8 cellular contexts compared by ENCODE assay signal in the genomic region with DNA sequence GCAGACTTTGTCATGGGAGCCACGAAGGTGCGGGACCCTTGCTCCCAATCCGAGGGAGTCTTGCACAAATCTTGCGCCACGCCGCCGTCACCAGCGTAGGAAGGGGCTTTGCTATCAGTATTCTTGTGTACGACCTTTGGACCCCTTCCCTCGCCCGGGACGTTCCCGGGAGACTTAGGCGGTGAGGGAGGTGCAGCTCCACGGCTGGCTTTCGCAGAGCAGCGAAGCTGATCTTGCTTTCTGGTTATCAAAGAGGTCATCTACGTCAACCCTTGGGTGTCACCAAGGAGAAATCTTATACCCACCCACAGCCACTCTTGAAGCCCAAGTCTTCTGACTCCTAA. TPM values are rescaled to one million over a fixed set of nuclear protein-coding genes. Genes with fewer than 3 reads are reported as not detected.
DNase-seq lines count a peak whose midpoint lies in the region; ATAC-seq and TF ChIP-seq lines count a peak whose summit lies in the region.

No MANE protein-coding gene starts in this region.

- no peak for TF ChIP-seq CTCF in SU-DHL-6 (IDR thresholded peaks at IDR 0.05; ENCODE audit: insufficient read depth, low read length, poor library complexity, severe bottlenecking)
- no peak for TF ChIP-seq CTCF in fibroblast of lung (conservative IDR thresholded peaks at IDR 0.05 in 1 of 2, IDR thresholded peaks at IDR 0.05 in 1 of 2; ENCODE audit: low read depth in 1 of 2, low read length in 2 of 2)
- TF ChIP-seq CTCF in ovary (IDR thresholded peaks at IDR 0.05): no peak

- DNase-seq in SIG-M5 treated with dmso at 0.1 percent for 504 hours (lab: John Stamatoyannopoulos, UW; ENCODE audit: unreplicated experiment) (peak; percentile 34), SIG-M5 (lab: John Stamatoyannopoulos, UW) (no peak), fibroblast of lung (ENCODE audit: low read depth in 2 of 2) (no peak), ovary (no peak), OCI-M1 (lab: John Stamatoyannopoulos, UW) (no peak)

- H3F3A ChIP-seq in SU-DHL-6 (ENCODE audit: insufficient read depth): peaks cover 5% of the 10 kb centered on the region; the same call in 1 of the 2 replicates

- H3K4me1 ChIP-seq in fibroblast of lung (ENCODE audit: control insufficient read depth, extremely low read depth, insufficient read depth, low read length) (peaks cover 7% of the 10 kb centered on the region), ovary (ENCODE audit: insufficient read depth) (peaks cover 3% of the 10 kb centered on the region)

- H3K9me2 ChIP-seq in SU-DHL-6 (replicated peaks; ENCODE audit: insufficient read depth, low read length): no peaks in the 10 kb centered on the region

- whole genome bisulfite sequencing in ovary, 3 donors: 0% methylated on average over 18 of the region's 18 CpGs

- H3K27me3 ChIP-seq in SU-DHL-6 (ENCODE audit: low read length) (no peaks in the 10 kb centered on the region), fibroblast of lung (ENCODE audit: control insufficient read depth, insufficient read depth, low read length) (no peaks in the 10 kb centered on the region), ovary (no peaks in the 10 kb centered on the region)

- no peak for TF ChIP-seq EP300 in ovary (IDR thresholded peaks at IDR 0.05)

- H3K4me2 ChIP-seq in SU-DHL-6 (ENCODE audit: low read depth, low read length, poor library complexity, severe bottlenecking): peak overlapping the region; percentile 100
- peak overlapping the region; percentile 80 for H3K4me2 ChIP-seq in fibroblast of lung (ENCODE audit: extremely low read depth, insufficient read depth, low read length)

- H3K9me3 ChIP-seq in SU-DHL-6 (ENCODE audit: insufficient read depth, low read length): no peaks in the 10 kb centered on the region
- H3K9me3 ChIP-seq in fibroblast of lung (ENCODE audit: control insufficient read depth, insufficient read depth, low read depth, low read length): no peaks in the 10 kb centered on the region
- no peaks in the 10 kb centered on the region for H3K9me3 ChIP-seq in ovary

- no peaks in the 10 kb centered on the region for H3K36me3 ChIP-seq in SU-DHL-6 (ENCODE audit: low read length)
- no peaks in the 10 kb centered on the region for H3K36me3 ChIP-seq in fibroblast of lung (ENCODE audit: control insufficient read depth, insufficient read depth, low read length)
- no peaks in the 10 kb centered on the region for H3K36me3 ChIP-seq in ovary

- H2AFZ ChIP-seq in SU-DHL-6 (ENCODE audit: low read depth, low read length, severe bottlenecking) (peak overlapping the region; percentile 83), fibroblast of lung (ENCODE audit: low read length) (peak overlapping the region; percentile 84)

- intact Hi-C loops in ovary (cut with DNase I): no loop called here

- H3K27ac ChIP-seq in SU-DHL-6 (ENCODE audit: low read depth, low read length) (peak overlapping the region; percentile 50; the same call in 1 of the 2 replicates), fibroblast of lung (ENCODE audit: insufficient read depth, low read length) (peak overlapping the region; percentile 55), ovary (peak overlapping the region in 1 of 2 donors; percentile 92)

- H4K20me1 ChIP-seq in SU-DHL-6 (ENCODE audit: low read depth, low read length) (no peaks in the 10 kb centered on the region), fibroblast of lung (ENCODE audit: control insufficient read depth, extremely low read depth, insufficient read depth, low read length) (no peaks in the 10 kb centered on the region)

- ATAC-seq in HG03139 (IDR thresholded peaks at IDR 0.05; ENCODE audit: unreplicated experiment) (no peak), HG02678 (IDR thresholded peaks at IDR 0.05; ENCODE audit: unreplicated experiment) (no peak)

- H3K79me2 ChIP-seq in SU-DHL-6 (ENCODE audit: insufficient read depth, low read length): peaks cover 50% of the 10 kb centered on the region
- peaks cover 23% of the 10 kb centered on the region for H3K79me2 ChIP-seq in fibroblast of lung (ENCODE audit: control insufficient read depth, insufficient read depth, low read length)

- H3K9ac ChIP-seq in SU-DHL-6 (ENCODE audit: low read length) (peak overlapping the region; percentile 85), fibroblast of lung (ENCODE audit: insufficient read depth, low read length) (peak overlapping the region; percentile 69)

- no peak for TF ChIP-seq POLR2A in ovary (IDR thresholded peaks at IDR 0.05)

- H3K4me3 ChIP-seq in SU-DHL-6 (ENCODE audit: insufficient read depth, low read length, poor library complexity, severe bottlenecking) (peak overlapping the region; percentile 96), fibroblast of lung (replicated peaks in 1 of 4; ENCODE audit: control extremely low read depth in 1 of 4, insufficient read depth in 1 of 4, low read depth in 3 of 4, low read length in 4 of 4) (peak overlapping the region; percentile 71 to 92 (median 88)), ovary (peak overlapping the region; percentile 83)

RNA-seq across cellular contexts. Expression of a gene that starts 0.6 kb away (rescaled TPM):
- total RNA-seq in fibroblast of lung: 20.5 and 34.0 TPM in 2 replicates
- 73.4 and 109 TPM in 2 replicates for polyA plus RNA-seq in fibroblast of lung
- polyA plus RNA-seq in fibroblast of lung (2012): 103 and 161 TPM in 2 replicates
- polyA minus RNA-seq in fibroblast of lung (ENCODE audit: low replicate concordance): 344 and 409 TPM in 2 replicates
- total RNA-seq in ovary: 100 to 1,000 TPM in 2 of 7 donors, 10 to 100 TPM in 5; 22.3 to 115 (median 78.2) TPM
- polyA plus RNA-seq in ovary: 10 to 100 TPM; 92.4 to 97.4 TPM

RNA-seq across cellular contexts. Expression of a gene that starts 11.8 kb away (rescaled TPM):
- total RNA-seq in fibroblast of lung: 77.3 and 87.7 TPM in 2 replicates
- polyA plus RNA-seq in fibroblast of lung: 87.3 and 148 TPM in 2 replicates
- polyA plus RNA-seq in fibroblast of lung (2012): 69.4 and 112 TPM in 2 replicates
- polyA minus RNA-seq in fibroblast of lung (ENCODE audit: low replicate concordance): 85.1 and 207 TPM in 2 replicates
- total RNA-seq in ovary: 100 to 1,000 TPM in 3 of 7 donors, 10 to 100 TPM in 4; 53.7 to 151 (median 75.1) TPM
- 100 to 1,000 TPM in 1 of 2 donors, 10 to 100 TPM in 1; 52.4 to 123 TPM for polyA plus RNA-seq in ovary

RNA-seq across cellular contexts. Expression of a gene that starts 34.0 kb away (rescaled TPM):
- total RNA-seq in fibroblast of lung: 80.1 and 129 TPM in 2 replicates
- polyA plus RNA-seq in fibroblast of lung: 57.3 and 72.5 TPM in 2 replicates
- polyA plus RNA-seq in fibroblast of lung (2012): 106 and 144 TPM in 2 replicates
- polyA minus RNA-seq in fibroblast of lung (ENCODE audit: low replicate concordance): 45.0 and 58.4 TPM in 2 replicates
- 10 to 100 TPM; 33.7 to 64.5 (median 41.8) TPM for total RNA-seq in ovary
- 10 to 100 TPM; 14.7 to 40.9 TPM for polyA plus RNA-seq in ovary

RNA-seq across cellular contexts. Expression of a gene that starts 41.9 kb away (rescaled TPM):
- total RNA-seq in fibroblast of lung: 253 and 274 TPM in 2 replicates
- polyA plus RNA-seq in fibroblast of lung: 100 and 110 TPM in 2 replicates
- 221 and 267 TPM in 2 replicates for polyA plus RNA-seq in fibroblast of lung (2012)
- 33.5 and 48.9 TPM in 2 replicates for polyA minus RNA-seq in fibroblast of lung (ENCODE audit: low replicate concordance)
- 100 to 1,000 TPM in 6 of 7 donors, 10 to 100 TPM in 1; 86.9 to 429 (median 143) TPM for total RNA-seq in ovary
- polyA plus RNA-seq in ovary: 100 to 1,000 TPM in 1 of 2 donors, not detected in 1; 317 TPM

RNA-seq across cellular contexts. Expression of a gene that starts 52.9 kb away (rescaled TPM):
- total RNA-seq in fibroblast of lung (0.17 TPM in 1 of 2 replicates, not detected in the other), ovary (under 1 TPM in 2 of 7 donors, not detected in 5; 0.20 TPM)
- polyA plus RNA-seq in fibroblast of lung (0.02 and 0.03 TPM in 2 replicates), ovary (under 1 TPM in 1 of 2 donors, not detected in 1; 0.12 TPM)
- not detected in 2 replicates for polyA plus RNA-seq in fibroblast of lung (2012)
- 0.24 TPM in 1 of 2 replicates, not detected in the other for polyA minus RNA-seq in fibroblast of lung (ENCODE audit: low replicate concordance)
